ENCODE assay signal across 33 cellular contexts in genomic region chr16:11511328-11511727, GRCh38.
"Had no signal": no experiment of that assay in that cellular context is flagged by ENCODE, and none has a peak within 500 bp of the region (broad histone marks: within the 10 kb centered on the region; RNA-seq: fewer than 3 reads in every experiment).

No MANE protein-coding gene starts in this region.

- H3K4me1 ChIP-seq: adrenal gland, ascending aorta had no signal

- H3K9me3 ChIP-seq: adrenal gland, ascending aorta had no signal

- H3K27me3 ChIP-seq: adrenal gland, ascending aorta, cardiac muscle cell had no signal

- H3K27ac ChIP-seq: adrenal gland, ascending aorta, cardiac muscle cell, WERI-Rb-1 had no signal

- ATAC-seq: activated CD4-positive, alpha-beta T cell treated with anti-CD3 and anti-CD28 coated beads for 36 hours; activated CD4-positive, CD25-positive, alpha-beta regulatory T cell treated with anti-CD3 and anti-CD28 coated beads, Interleukin-2, amount 50 U/mL, for 24 hours; activated CD8-positive, alpha-beta memory T cell treated with anti-CD3 and anti-CD28 coated beads, Interleukin-2, amount 10 ng/mL, durations not matched to agents 7 days and 5 days; activated CD8-positive, alpha-beta T cell treated with anti-CD3 and anti-CD28 coated beads, Interleukin-2, amount 10 ng/mL, durations not matched to agents 7 days and 5 days; activated naive CD4-positive, alpha-beta T cell treated with anti-CD3 and anti-CD28 coated beads, Interleukin-2, amount 50 U/mL, for 72 hours; activated T-helper 17 cell treated with anti-CD3 and anti-CD28 coated beads, Interleukin-2, amount 50 U/mL, for 72 hours; WTC11 had no signal

- H3K4me3 ChIP-seq: adrenal gland, ascending aorta, cardiac muscle cell had no signal

- FAIRE-seq: bronchial epithelial cell had no signal

- DNase-seq: activated CD4-positive, alpha-beta memory T cell treated with anti-CD3 and anti-CD28 coated beads, Interleukin-2, amount 10 ng/mL, durations not matched to agents 7 days and 5 days; activated CD4-positive, alpha-beta T cell treated with anti-CD3 and anti-CD28 coated beads for 1 hour; activated CD4-positive, alpha-beta T cell treated with anti-CD3 and anti-CD28 coated beads for 36 hours; activated CD4-positive, alpha-beta T cell treated with anti-CD3 and anti-CD28 coated beads for 48 hours; activated CD4-positive, alpha-beta T cell treated with anti-CD3 and anti-CD28 coated beads, Interleukin-2, amount 10 ng/mL, durations not matched to agents 7 days and 5 days; activated CD4-positive, alpha-beta T cell treated with anti-CD3 and anti-CD28 coated beads, Interleukin-2, amount 50 U/mL, for 48 hours; activated CD4-positive, CD25-positive, alpha-beta regulatory T cell; activated CD8-positive, alpha-beta memory T cell treated with anti-CD3 and anti-CD28 coated beads for 24 hours; activated CD8-positive, alpha-beta memory T cell treated with anti-CD3 and anti-CD28 coated beads, Interleukin-2, amount 10 ng/mL, durations not matched to agents 7 days and 5 days; activated CD8-positive, alpha-beta memory T cell treated with anti-CD3 and anti-CD28 coated beads, Interleukin-2, amount 50 U/mL, for 48 hours; activated CD8-positive, alpha-beta T cell treated with anti-CD3 and anti-CD28 coated beads, Interleukin-2, amount 10 ng/mL, durations not matched to agents 7 days and 5 days; activated effector memory CD4-positive, alpha-beta T cell treated with anti-CD3 and anti-CD28 coated beads, Interleukin-2, amount 50 U/mL, for 16 hours; activated gamma-delta T cell treated with Interleukin-2 at 50 U/mL for 16 hours; activated naive CD4-positive, alpha-beta T cell; activated naive CD4-positive, alpha-beta T cell treated with anti-CD3 and anti-CD28 coated beads for 36 hours; activated naive CD4-positive, alpha-beta T cell treated with anti-CD3 and anti-CD28 coated beads, Interleukin-2, amount 50 U/mL, for 16 hours; activated naive CD8-positive, alpha-beta T cell treated with anti-CD3 and anti-CD28 coated beads for 36 hours; activated T-cell treated with anti-CD3 and anti-CD28 coated beads, Interleukin-2, amount 50 U/mL, for 24 hours; activated T-cell treated with anti-CD3 and anti-CD28 coated beads, Interleukin-2, amount 50 U/mL, for 48 hours; adrenal gland; amniotic stem cell; cerebellar nuclear complex; T-helper 1 cell; T-helper 2 cell; T-helper 9 cell; WERI-Rb-1 had no signal

- H3K36me3 ChIP-seq: adrenal gland, ascending aorta, cardiac muscle cell, WERI-Rb-1 had no signal
